In genomic region chr7:72127136-72127535, GRCh38 we compare ENCODE assay signal across 32 cellular contexts.
"Had no signal": no experiment of that assay in that cellular context is flagged by ENCODE, and none has a peak within 500 bp of the region (broad histone marks: within the 10 kb centered on the region; RNA-seq: fewer than 3 reads in every experiment).

No MANE protein-coding gene starts in this region.

- H3K27ac ChIP-seq: adrenal gland, ascending aorta, body of pancreas, brain microvascular endothelial cell, breast epithelium, cardiac muscle cell had no signal

- H3K36me3 ChIP-seq: adrenal gland, ascending aorta, brain microvascular endothelial cell, breast epithelium, cardiac muscle cell had no signal

- DNase-seq: activated effector memory CD4-positive, alpha-beta T cell treated with anti-CD3 and anti-CD28 coated beads, Interleukin-2, amount 50 U/mL, for 16 hours; activated effector memory CD4-positive, alpha-beta T cell treated with Interleukin-2 at 50 U/mL for 16 hours; activated gamma-delta T cell; activated gamma-delta T cell treated with Interleukin-2 at 50 U/mL for 16 hours; activated naive CD4-positive, alpha-beta T cell; activated naive CD4-positive, alpha-beta T cell treated with anti-CD3 and anti-CD28 coated beads for 36 hours; activated naive CD4-positive, alpha-beta T cell treated with anti-CD3 and anti-CD28 coated beads, Interleukin-2, amount 10 ng/mL, durations not matched to agents 7 days and 5 days; activated naive CD4-positive, alpha-beta T cell treated with anti-CD3 and anti-CD28 coated beads, Interleukin-2, amount 50 U/mL, for 16 hours; activated naive CD4-positive, alpha-beta T cell treated with Interleukin-2 at 50 U/mL for 16 hours; activated naive CD8-positive, alpha-beta T cell treated with anti-CD3 and anti-CD28 coated beads for 36 hours; activated naive CD8-positive, alpha-beta T cell treated with anti-CD3 and anti-CD28 coated beads, Interleukin-2, amount 10 ng/mL, durations not matched to agents 7 days and 5 days; activated naive CD8-positive, alpha-beta T cell treated with anti-CD3 and anti-CD28 coated beads, Interleukin-2, amount 50 U/mL, for 24 hours; activated T-cell treated with anti-CD3 and anti-CD28 coated beads for 4 hours; activated T-cell treated with anti-CD3 and anti-CD28 coated beads, Interleukin-2, amount 50 U/mL, for 1 hour; activated T-cell treated with anti-CD3 and anti-CD28 coated beads, Interleukin-2, amount 50 U/mL, for 24 hours; activated T-cell treated with anti-CD3 and anti-CD28 coated beads, Interleukin-2, amount 50 U/mL, for 4 hours; activated T-cell treated with anti-CD3 and anti-CD28 coated beads, Interleukin-2, amount 50 U/mL, for 48 hours; activated T-cell treated with anti-CD3 and anti-CD28 coated beads, Interleukin-2, amount 50 U/mL, for 72 hours; adrenal gland; amniotic stem cell; amygdala; anterior cingulate cortex; aorta; body of pancreas; brain microvascular endothelial cell; central memory CD4-positive, alpha-beta T cell; cerebellar nuclear complex had no signal

- H3K9me3 ChIP-seq: adrenal gland, ascending aorta had no signal

- ATAC-seq: activated naive CD4-positive, alpha-beta T cell treated with anti-CD3 and anti-CD28 coated beads, Interleukin-2, amount 50 U/mL, for 72 hours; activated naive CD8-positive, alpha-beta T cell treated with anti-CD3 and anti-CD28 coated beads, Interleukin-2, amount 50 U/mL, for 24 hours; activated T-cell treated with anti-CD3 and anti-CD28 coated beads, Interleukin-2, amount 50 U/mL, for 4 hours; activated T-cell treated with anti-CD3 and anti-CD28 coated beads, Interleukin-2, amount 50 U/mL, for 72 hours; activated T-helper 17 cell treated with anti-CD3 and anti-CD28 coated beads, Interleukin-2, amount 50 U/mL, for 72 hours; body of pancreas had no signal

- H3K4me3 ChIP-seq: adrenal gland, ascending aorta, body of pancreas, breast epithelium, cardiac muscle cell had no signal

- H3K4me1 ChIP-seq: adrenal gland, ascending aorta, breast epithelium had no signal

- H3K27me3 ChIP-seq: adrenal gland, ascending aorta, body of pancreas, brain microvascular endothelial cell, breast epithelium, cardiac muscle cell had no signal
